33 cellular contexts compared by ENCODE assay signal in genomic region chr5:62046191-62046590, GRCh38.
"Had no signal": no experiment of that assay in that cellular context is flagged by ENCODE, and none has a peak within 500 bp of the region (broad histone marks: within the 10 kb centered on the region; RNA-seq: fewer than 3 reads in every experiment).

No MANE protein-coding gene starts in this region.

- H3K27me3 ChIP-seq: adrenal gland, ascending aorta, body of pancreas, brain microvascular endothelial cell, breast epithelium, cardiac muscle cell had no signal

- FAIRE-seq: astrocyte, bronchial epithelial cell had no signal

- H3K4me3 ChIP-seq: adrenal gland, ascending aorta, body of pancreas, breast epithelium, cardiac muscle cell had no signal

- H3K4me1 ChIP-seq: adrenal gland, ascending aorta, body of pancreas, breast epithelium had no signal

- ATAC-seq: activated naive CD4-positive, alpha-beta T cell treated with anti-CD3 and anti-CD28 coated beads, Interleukin-2, amount 50 U/mL, for 72 hours; activated naive CD8-positive, alpha-beta T cell treated with anti-CD3 and anti-CD28 coated beads, Interleukin-2, amount 50 U/mL, for 24 hours; activated T-cell treated with anti-CD3 and anti-CD28 coated beads, Interleukin-2, amount 50 U/mL, for 4 hours; activated T-cell treated with anti-CD3 and anti-CD28 coated beads, Interleukin-2, amount 50 U/mL, for 72 hours; activated T-helper 17 cell treated with anti-CD3 and anti-CD28 coated beads, Interleukin-2, amount 50 U/mL, for 72 hours; body of pancreas had no signal

- H3K36me3 ChIP-seq: adrenal gland, ascending aorta, brain microvascular endothelial cell, breast epithelium, cardiac muscle cell had no signal

- H3K27ac ChIP-seq: adrenal gland, ascending aorta, body of pancreas, brain microvascular endothelial cell, breast epithelium, cardiac muscle cell had no signal

- H3K9me3 ChIP-seq: adrenal gland, ascending aorta had no signal

- DNase-seq: activated effector memory CD4-positive, alpha-beta T cell treated with anti-CD3 and anti-CD28 coated beads, Interleukin-2, amount 50 U/mL, for 16 hours; activated effector memory CD4-positive, alpha-beta T cell treated with Interleukin-2 at 50 U/mL for 16 hours; activated gamma-delta T cell; activated gamma-delta T cell treated with Interleukin-2 at 50 U/mL for 16 hours; activated naive CD4-positive, alpha-beta T cell; activated naive CD4-positive, alpha-beta T cell treated with anti-CD3 and anti-CD28 coated beads for 36 hours; activated naive CD4-positive, alpha-beta T cell treated with anti-CD3 and anti-CD28 coated beads, Interleukin-2, amount 10 ng/mL, durations not matched to agents 7 days and 5 days; activated naive CD4-positive, alpha-beta T cell treated with anti-CD3 and anti-CD28 coated beads, Interleukin-2, amount 50 U/mL, for 16 hours; activated naive CD4-positive, alpha-beta T cell treated with Interleukin-2 at 50 U/mL for 16 hours; activated naive CD8-positive, alpha-beta T cell treated with anti-CD3 and anti-CD28 coated beads for 36 hours; activated naive CD8-positive, alpha-beta T cell treated with anti-CD3 and anti-CD28 coated beads, Interleukin-2, amount 10 ng/mL, durations not matched to agents 7 days and 5 days; activated naive CD8-positive, alpha-beta T cell treated with anti-CD3 and anti-CD28 coated beads, Interleukin-2, amount 50 U/mL, for 24 hours; activated T-cell treated with anti-CD3 and anti-CD28 coated beads, Interleukin-2, amount 50 U/mL, for 24 hours; activated T-cell treated with anti-CD3 and anti-CD28 coated beads, Interleukin-2, amount 50 U/mL, for 4 hours; activated T-cell treated with anti-CD3 and anti-CD28 coated beads, Interleukin-2, amount 50 U/mL, for 48 hours; activated T-cell treated with anti-CD3 and anti-CD28 coated beads, Interleukin-2, amount 50 U/mL, for 72 hours; adrenal gland; amniotic stem cell; amygdala; anterior cingulate cortex; aorta; body of pancreas; brain microvascular endothelial cell; caudate nucleus; central memory CD4-positive, alpha-beta T cell; cerebellar nuclear complex had no signal
